21 cellular contexts compared by ENCODE assay signal in genomic region chr3:155362808-155363689, GRCh38.
DNase-seq lines count a peak whose midpoint lies in the region; ATAC-seq, FAIRE-seq and TF ChIP-seq lines count a peak whose summit lies in the region.
"Had no signal": no experiment of that assay in that cellular context is flagged by ENCODE, and none has a peak within 500 bp of the region (broad histone marks: within the 10 kb centered on the region; RNA-seq: fewer than 3 reads in every experiment).

No MANE protein-coding gene starts in this region.

- no peaks in the 10 kb centered on the region for H3K36me3 ChIP-seq in GM23338 (ENCODE audit: insufficient read depth)
- no peaks in the 10 kb centered on the region for H3K36me3 ChIP-seq in astrocyte (ENCODE audit: insufficient read depth, low read length)
- no peaks in the 10 kb centered on the region for H3K36me3 ChIP-seq in neural cell (ENCODE audit: insufficient read depth, low read length)
- no peaks in the 10 kb centered on the region for H3K36me3 ChIP-seq in hepatocyte (replicated peaks; ENCODE audit: insufficient read depth, low read depth)
- H3K36me3 ChIP-seq: esophagus muscularis mucosa, MG63, prostate gland, WERI-Rb-1 had no signal

- no peaks in the 10 kb centered on the region for H3K27me3 ChIP-seq in GM23338 (ENCODE audit: insufficient read depth)
- no peaks in the 10 kb centered on the region for H3K27me3 ChIP-seq in astrocyte (ENCODE audit: insufficient read depth, low read length)
- no peaks in the 10 kb centered on the region for H3K27me3 ChIP-seq in neural cell (ENCODE audit: insufficient read depth, low read depth, low read length)
- no peaks in the 10 kb centered on the region for H3K27me3 ChIP-seq in hepatocyte
- H3K27me3 ChIP-seq: dorsolateral prefrontal cortex, esophagus muscularis mucosa, MG63 had no signal

- H3K27me3 Mint-ChIP-seq in GM23338 (ENCODE audit: insufficient read depth, low read depth, poor library complexity) (peaks cover 15% of the 10 kb centered on the region), astrocyte (ENCODE audit: low read depth, unreplicated experiment) (no peaks in the 10 kb centered on the region)
- H3K27me3 Mint-ChIP-seq: activated CD4-positive, alpha-beta memory T cell treated with anti-CD3 and anti-CD28 coated beads for 36 hours; activated naive CD8-positive, alpha-beta T cell; B cell had no signal

- H3K9me2 ChIP-seq in GM23338 (ENCODE audit: insufficient read depth), result no peaks in the 10 kb centered on the region; the same call in 1 of the 2 replicates
- H3K9me2 ChIP-seq in neural cell (ENCODE audit: insufficient read depth, low read length), result no peaks in the 10 kb centered on the region
- no peaks in the 10 kb centered on the region for H3K9me2 ChIP-seq in hepatocyte (replicated peaks; ENCODE audit: insufficient read depth)

- H3K9me3 Mint-ChIP-seq in GM23338 (peaks cover 21% of the 10 kb centered on the region; the same call in 2 of the 3 replicates), astrocyte (ENCODE audit: unreplicated experiment) (no peaks in the 10 kb centered on the region)

- peak overlapping the region; percentile 2; the same call in 1 of the 2 replicates for H3K4me3 ChIP-seq in GM23338
- H3K4me3 ChIP-seq in astrocyte (ENCODE audit: insufficient read depth, low read depth, low read length), result no peak overlapping the region
- peak overlapping the region; percentile 43 for H3K4me3 ChIP-seq in neural cell (ENCODE audit: low read length)
- H3K4me3 ChIP-seq in hepatocyte, result no peak overlapping the region
- H3K4me3 ChIP-seq: dorsolateral prefrontal cortex, esophagus muscularis mucosa, GM23248, MG63, prostate gland, smooth muscle cell had no signal

- no peak for FAIRE-seq in astrocyte (lab: Jason Lieb, UNC)
- FAIRE-seq: keratinocyte had no signal

- TF ChIP-seq CTCF in GM23338 (conservative IDR thresholded peaks at IDR 0.05; ENCODE audit: low read depth in 2 of 2) (no peak), astrocyte (IDR thresholded peaks at IDR 0.05; ENCODE audit: insufficient read depth, low read depth, low read length) (no peak), neural cell (IDR thresholded peaks at IDR 0.05; ENCODE audit: poor library complexity, severe bottlenecking) (no peak), hepatocyte (IDR thresholded peaks at IDR 0.05; ENCODE audit: poor library complexity) (no peak)

- 45% methylated on average over 10 of the region's 10 CpGs for WGBS in hepatocyte (ENCODE audit: low lambda C conversion rate, missing lambda C conversion rate)

- ATAC-seq in GM23338, result peak; percentile 86
- ATAC-seq: naive thymus-derived CD4-positive, alpha-beta T cell had no signal

- peaks cover 73% of the 10 kb centered on the region for H3K4me1 Mint-ChIP-seq in GM23338
- peaks cover 7% of the 10 kb centered on the region for H3K4me1 Mint-ChIP-seq in astrocyte (ENCODE audit: low read depth, unreplicated experiment)
- H3K4me1 Mint-ChIP-seq: naive thymus-derived CD4-positive, alpha-beta T cell had no signal

- peak overlapping the region; percentile 89 for H3K27ac Mint-ChIP-seq in GM23338
- no peak overlapping the region for H3K27ac Mint-ChIP-seq in astrocyte (ENCODE audit: unreplicated experiment)
- H3K27ac Mint-ChIP-seq: activated CD4-positive, alpha-beta memory T cell treated with anti-CD3 and anti-CD28 coated beads for 36 hours; activated naive CD8-positive, alpha-beta T cell; B cell; naive thymus-derived CD4-positive, alpha-beta T cell had no signal

- H3K79me2 ChIP-seq in GM23338 (replicated peaks; ENCODE audit: insufficient read depth), result no peaks in the 10 kb centered on the region
- H3K79me2 ChIP-seq in astrocyte (ENCODE audit: insufficient read depth, low read length), result no peaks in the 10 kb centered on the region
- no peaks in the 10 kb centered on the region for H3K79me2 ChIP-seq in neural cell (replicated peaks; ENCODE audit: insufficient read depth, low read length)
- H3K79me2 ChIP-seq in hepatocyte, result no peaks in the 10 kb centered on the region

- no peaks in the 10 kb centered on the region for H4K20me1 ChIP-seq in GM23338 (replicated peaks; ENCODE audit: insufficient read depth)
- H4K20me1 ChIP-seq in astrocyte (ENCODE audit: insufficient read depth, low read length), result no peaks in the 10 kb centered on the region
- no peaks in the 10 kb centered on the region for H4K20me1 ChIP-seq in neural cell (ENCODE audit: insufficient read depth)
- H4K20me1 ChIP-seq in hepatocyte (ENCODE audit: insufficient read depth, poor library complexity, severe bottlenecking), result no peaks in the 10 kb centered on the region

- H3K4me2 ChIP-seq in GM23338, result peak overlapping the region; percentile 15
- peak overlapping the region; percentile 23 for H3K4me2 ChIP-seq in astrocyte (ENCODE audit: low read length)
- H3K4me2 ChIP-seq in neural cell (ENCODE audit: low read length), result peak overlapping the region; percentile 28
- no peak overlapping the region for H3K4me2 ChIP-seq in hepatocyte
- H3K4me2 ChIP-seq: smooth muscle cell had no signal

- no peaks in the 10 kb centered on the region for H3K9me3 ChIP-seq in astrocyte (ENCODE audit: insufficient read depth, low read depth, low read length)
- H3K9me3 ChIP-seq in neural cell (ENCODE audit: low read length), result no peaks in the 10 kb centered on the region
- no peaks in the 10 kb centered on the region for H3K9me3 ChIP-seq in hepatocyte (ENCODE audit: low read depth)
- H3K9me3 ChIP-seq: MG63, prostate gland had no signal

- H3K4me1 ChIP-seq in GM23338 (ENCODE audit: insufficient read depth), result peaks cover 64% of the 10 kb centered on the region
- H3K4me1 ChIP-seq in astrocyte (ENCODE audit: insufficient read depth, low read length), result no peaks in the 10 kb centered on the region
- H3K4me1 ChIP-seq in hepatocyte (ENCODE audit: insufficient read depth), result no peaks in the 10 kb centered on the region
- H3K4me1 ChIP-seq: esophagus muscularis mucosa, prostate gland had no signal

- TF ChIP-seq RAD21 in Ishikawa (IDR thresholded peaks at IDR 0.05; ENCODE audit: low read depth) (no peak), neural cell (conservative IDR thresholded peaks at IDR 0.05) (no peak)

- DNase-seq in GM23338 (ENCODE audit: low spot score) (peak; percentile 99), astrocyte (ENCODE audit: low read depth) (peak; percentile 42), GOT3 (lab: John Stamatoyannopoulos, UW) (no peak), hepatocyte (ENCODE audit: low spot score) (no peak), T-helper 1 cell (no peak)
- DNase-seq: activated CD4-positive, alpha-beta memory T cell treated with anti-CD3 and anti-CD28 coated beads for 36 hours; dorsolateral prefrontal cortex; GM23248; MG63; naive thymus-derived CD4-positive, alpha-beta T cell; NCI-H2081 treated with DMSO at 0.1 percent for 48 hours; NCI-H774; WERI-Rb-1 had no signal

- H3K4me3 Mint-ChIP-seq in GM23338 (peak overlapping the region; percentile 35; the same call in 1 of the 3 replicates), astrocyte (ENCODE audit: unreplicated experiment) (no peak overlapping the region)
- H3K4me3 Mint-ChIP-seq: activated CD4-positive, alpha-beta memory T cell treated with anti-CD3 and anti-CD28 coated beads for 36 hours; activated naive CD8-positive, alpha-beta T cell; B cell; naive thymus-derived CD4-positive, alpha-beta T cell had no signal

- peak overlapping the region; percentile 75 for H3K27ac ChIP-seq in GM23338 (ENCODE audit: low read depth)
- no peak overlapping the region for H3K27ac ChIP-seq in astrocyte (ENCODE audit: low read depth, low read length)
- H3K27ac ChIP-seq in neural cell (ENCODE audit: low read length), result peak overlapping the region; percentile 68
- H3K27ac ChIP-seq in hepatocyte, result no peak overlapping the region
- H3K27ac ChIP-seq: dorsolateral prefrontal cortex, esophagus muscularis mucosa, GM23248, prostate gland, WERI-Rb-1 had no signal

- H3K9ac ChIP-seq in astrocyte (ENCODE audit: low read length) (no peak overlapping the region), neural cell (ENCODE audit: low read length) (peak overlapping the region; percentile 15)
- H3K9ac ChIP-seq: GM23248 had no signal

- H3F3A ChIP-seq in GM23338 (replicated peaks; ENCODE audit: low read depth) (no peaks in the 10 kb centered on the region), neural cell (ENCODE audit: insufficient read depth, low read length, poor library complexity, severe bottlenecking) (no peaks in the 10 kb centered on the region)

- H3K36me3 Mint-ChIP-seq in GM23338 (ENCODE audit: low read depth), result peaks cover 39% of the 10 kb centered on the region
- H3K36me3 Mint-ChIP-seq in astrocyte (ENCODE audit: low read depth, unreplicated experiment), result no peaks in the 10 kb centered on the region
- H3K36me3 Mint-ChIP-seq: activated CD4-positive, alpha-beta memory T cell treated with anti-CD3 and anti-CD28 coated beads for 36 hours; naive thymus-derived CD4-positive, alpha-beta T cell had no signal

- no peak overlapping the region for H2AFZ ChIP-seq in GM23338
- H2AFZ ChIP-seq in astrocyte (ENCODE audit: low read depth, low read length), result peak overlapping the region; percentile 24
- H2AFZ ChIP-seq in neural cell (ENCODE audit: low read depth, low read length), result no peak overlapping the region
- no peak overlapping the region for H2AFZ ChIP-seq in hepatocyte

- peak; percentile 61 for TF ChIP-seq EP300 in Ishikawa (IDR thresholded peaks at IDR 0.05; ENCODE audit: borderline replicate concordance)
- TF ChIP-seq EP300 in neural cell (conservative IDR thresholded peaks at IDR 0.05; ENCODE audit: poor library complexity, severe bottlenecking), result peak; percentile 43

TF ChIP-seq in GM23338, 12 proteins besides CTCF, POLR2A, EP300 and RAD21 (continues in another document):
- TF ChIP-seq CREB1 (CRISPR knock-in tag; IDR thresholded peaks at IDR 0.05; ENCODE audit: low read depth) (peak; percentile 27), JUNB (IDR thresholded peaks at IDR 0.05; ENCODE audit: unreplicated experiment) (no peak), ZNF114 (CRISPR knock-in tag; IDR thresholded peaks at IDR 0.05) (no peak), EZH2 (IDR thresholded peaks at IDR 0.05; ENCODE audit: low read depth, unreplicated experiment) (no peak), NANOG (IDR thresholded peaks at IDR 0.05; ENCODE audit: borderline replicate concordance) (peak; percentile 99)

TF ChIP-seq in Ishikawa, 13 proteins besides CTCF, POLR2A, EP300 and RAD21:
- TF ChIP-seq CEBPB (IDR thresholded peaks at IDR 0.05) (peak; percentile 95), CREB1 (IDR thresholded peaks at IDR 0.05; ENCODE audit: low read depth) (no peak), YY1 (IDR thresholded peaks at IDR 0.05; ENCODE audit: low read depth) (0 out of 2 replicates have a peak, but pooled peaks have one; percentile 33), NFIC (IDR thresholded peaks at IDR 0.05) (peak; percentile 38; the same call in 1 of the 2 replicates), TEAD4 (IDR thresholded peaks at IDR 0.05) (peak; percentile 56; the same call in 1 of the 2 replicates)

TF ChIP-seq in neural cell, 6 proteins besides CTCF, POLR2A, EP300 and RAD21 (continues in another document):
- TF ChIP-seq MXI1 (conservative IDR thresholded peaks at IDR 0.05; ENCODE audit: poor library complexity, severe bottlenecking), result no peak
- no peak for TF ChIP-seq TAF1 (IDR thresholded peaks at IDR 0.05; ENCODE audit: low read depth)
- TF ChIP-seq POLR2AphosphoS5 (IDR thresholded peaks at IDR 0.05), result no peak

Comparison
In these comparisons a context has a peak if more than half of its experiments do, and no peak if none do; other contexts are left out.
1. DNase-seq: peak in GM23338 (single experiment) and astrocyte (single experiment); none in GOT3 (single experiment), hepatocyte (single experiment) and T-helper 1 cell (0 of 5).
2. H3K27ac ChIP-seq: peak in GM23338 (single experiment) and neural cell (single experiment); none in astrocyte (single experiment) and hepatocyte (single experiment).
3. H3K4me3 ChIP-seq: peak in GM23338 (single experiment) and neural cell (single experiment); none in astrocyte (single experiment) and hepatocyte (single experiment).